Comparison of ENCODE assay signal across 27 cellular contexts in the genomic region with DNA sequence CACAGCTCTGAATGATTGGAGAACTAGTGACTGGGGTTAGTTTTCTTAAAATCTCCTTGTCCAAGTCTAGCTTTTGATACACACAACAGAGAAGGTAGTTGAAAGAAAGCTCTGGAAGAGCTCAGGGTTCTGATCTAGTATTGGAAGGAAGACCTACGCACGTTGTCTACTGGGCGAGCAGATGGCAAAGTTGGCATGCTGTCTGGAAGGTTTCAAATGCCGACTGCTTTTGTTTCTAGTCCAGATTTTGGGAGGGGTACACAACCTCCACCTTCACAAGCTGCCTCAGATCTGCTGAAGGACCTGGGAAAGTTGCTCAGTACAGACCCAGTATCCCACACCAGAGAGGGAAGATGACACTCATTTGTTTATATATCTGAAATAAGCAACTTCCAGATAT.
"Had no signal": no experiment of that assay in that cellular context is flagged by ENCODE, and none has a peak within 500 bp of the region (broad histone marks: within the 10 kb centered on the region; RNA-seq: fewer than 3 reads in every experiment).

No MANE protein-coding gene starts in this region.

- H3K9me3 ChIP-seq: body of pancreas had no signal

- H3K4me1 Mint-ChIP-seq: endodermal cell had no signal

- H3K27ac Mint-ChIP-seq: activated CD4-positive, alpha-beta memory T cell treated with anti-CD3 and anti-CD28 coated beads for 36 hours; activated CD4-positive, alpha-beta T cell treated with anti-CD3 and anti-CD28 coated beads for 36 hours; activated CD4-positive, alpha-beta T cell treated with anti-CD3 and anti-CD28 coated beads, Interleukin-2, amount 10 ng/mL, durations not matched to agents 24 days and 14 days; activated CD8-positive, alpha-beta T cell treated with anti-CD3 and anti-CD28 coated beads, Interleukin-2, amount 10 ng/mL, durations not matched to agents 7 days and 5 days; activated naive CD8-positive, alpha-beta T cell; activated T-cell treated with anti-CD3 and anti-CD28 coated beads, Interleukin-2, amount 50 U/mL, for 24 hours; activated T-cell treated with anti-CD3 and anti-CD28 coated beads, Interleukin-2, amount 50 U/mL, for 72 hours; dendritic cell treated with granulocyte-macrophage colony-stimulating factor and Interleukin-4, amounts not matched to agents 40 ng/mL and 50 ng/mL, for 4 days; endodermal cell had no signal

- H3K4me3 ChIP-seq: body of pancreas, coronary artery, dorsolateral prefrontal cortex had no signal

- DNase-seq: activated CD4-positive, alpha-beta memory T cell treated with anti-CD3 and anti-CD28 coated beads for 36 hours; activated CD4-positive, alpha-beta T cell treated with anti-CD3 and anti-CD28 coated beads for 36 hours; activated CD4-positive, alpha-beta T cell treated with anti-CD3 and anti-CD28 coated beads, Interleukin-2, amount 10 ng/mL, durations not matched to agents 24 days and 14 days; activated CD4-positive, CD25-positive, alpha-beta regulatory T cell; activated CD4-positive, CD25-positive, alpha-beta regulatory T cell treated with anti-CD3 and anti-CD28 coated beads, Interleukin-2, amount 50 U/mL, for 72 hours; activated CD8-positive, alpha-beta memory T cell treated with anti-CD3 and anti-CD28 coated beads, Interleukin-2, amount 50 U/mL, for 48 hours; activated CD8-positive, alpha-beta T cell treated with anti-CD3 and anti-CD28 coated beads, Interleukin-2, amount 10 ng/mL, durations not matched to agents 7 days and 5 days; activated effector memory CD4-positive, alpha-beta T cell treated with Interleukin-2 at 50 U/mL for 16 hours; activated gamma-delta T cell treated with Interleukin-2 at 50 U/mL for 16 hours; activated naive CD4-positive, alpha-beta T cell treated with anti-CD3 and anti-CD28 coated beads, Interleukin-2, amount 50 U/mL, for 16 hours; activated naive CD4-positive, alpha-beta T cell treated with Interleukin-2 at 50 U/mL for 16 hours; activated T-cell treated with anti-CD3 and anti-CD28 coated beads for 4 hours; activated T-cell treated with anti-CD3 and anti-CD28 coated beads, Interleukin-2, amount 50 U/mL, for 24 hours; activated T-cell treated with anti-CD3 and anti-CD28 coated beads, Interleukin-2, amount 50 U/mL, for 72 hours; amniotic stem cell; anterior cingulate cortex; body of pancreas; effector memory CD4-positive, alpha-beta T cell; endodermal cell; foreskin fibroblast; head of caudate nucleus; T-helper 2 cell had no signal

- H3K27ac ChIP-seq: body of pancreas, coronary artery, dorsolateral prefrontal cortex had no signal

- H3K36me3 Mint-ChIP-seq: activated naive CD8-positive, alpha-beta T cell had no signal

- H3K27me3 ChIP-seq: body of pancreas had no signal

- H3K9me3 Mint-ChIP-seq: activated CD4-positive, alpha-beta memory T cell treated with anti-CD3 and anti-CD28 coated beads for 36 hours; activated T-cell treated with anti-CD3 and anti-CD28 coated beads, Interleukin-2, amount 50 U/mL, for 24 hours; dendritic cell treated with granulocyte-macrophage colony-stimulating factor and Interleukin-4, amounts not matched to agents 40 ng/mL and 50 ng/mL, for 4 days; endodermal cell had no signal

- H3K4me3 Mint-ChIP-seq: activated CD4-positive, alpha-beta memory T cell treated with anti-CD3 and anti-CD28 coated beads for 36 hours; activated CD4-positive, alpha-beta T cell treated with anti-CD3 and anti-CD28 coated beads for 36 hours; activated CD4-positive, alpha-beta T cell treated with anti-CD3 and anti-CD28 coated beads, Interleukin-2, amount 10 ng/mL, durations not matched to agents 24 days and 14 days; activated CD8-positive, alpha-beta T cell treated with anti-CD3 and anti-CD28 coated beads, Interleukin-2, amount 10 ng/mL, durations not matched to agents 7 days and 5 days; activated naive CD8-positive, alpha-beta T cell; activated T-cell treated with anti-CD3 and anti-CD28 coated beads, Interleukin-2, amount 50 U/mL, for 24 hours; activated T-cell treated with anti-CD3 and anti-CD28 coated beads, Interleukin-2, amount 50 U/mL, for 72 hours; dendritic cell treated with granulocyte-macrophage colony-stimulating factor and Interleukin-4, amounts not matched to agents 40 ng/mL and 50 ng/mL, for 4 days; endodermal cell had no signal

- ATAC-seq: activated CD4-positive, alpha-beta T cell treated with anti-CD3 and anti-CD28 coated beads for 36 hours; activated CD8-positive, alpha-beta T cell treated with anti-CD3 and anti-CD28 coated beads, Interleukin-2, amount 10 ng/mL, durations not matched to agents 7 days and 5 days; activated T-cell treated with anti-CD3 and anti-CD28 coated beads, Interleukin-2, amount 50 U/mL, for 72 hours; body of pancreas; esophagus mucosa had no signal
